20 cellular contexts compared by ENCODE assay signal in the genomic region with DNA sequence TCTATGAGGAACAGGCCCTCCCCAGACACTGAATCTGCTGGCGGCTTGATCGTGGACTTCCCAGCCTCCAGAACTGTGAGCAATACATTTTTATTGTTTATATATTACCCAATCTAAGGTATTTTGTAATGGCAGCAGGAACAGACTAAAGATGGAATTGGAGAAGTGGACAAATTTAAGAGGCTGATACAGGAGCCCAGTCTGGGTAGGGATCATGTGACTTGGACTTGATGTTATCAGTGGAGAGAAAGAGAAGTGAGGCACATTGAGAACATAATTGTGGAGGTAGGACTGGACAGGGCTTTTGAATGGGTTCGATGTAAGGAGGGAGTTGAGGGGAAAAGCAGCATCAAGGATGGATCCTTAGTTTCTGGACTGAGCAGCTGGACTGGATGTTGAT.
"Had no signal": no experiment of that assay in that cellular context is flagged by ENCODE, and none has a peak within 500 bp of the region (broad histone marks: within the 10 kb centered on the region; RNA-seq: fewer than 3 reads in every experiment).

No MANE protein-coding gene starts in this region.

- H3K9me3 ChIP-seq: adrenal gland, ascending aorta, lower lobe of right lung, upper lobe of left lung had no signal

- H3K4me2 ChIP-seq: smooth muscle cell had no signal

- H3K4me3 ChIP-seq: adrenal gland, ascending aorta, lower lobe of right lung, smooth muscle cell, upper lobe of left lung had no signal

- H3K27ac ChIP-seq: adrenal gland, ascending aorta, brain microvascular endothelial cell, lower lobe of right lung, upper lobe of left lung had no signal

- H3K27me3 ChIP-seq: ascending aorta, brain microvascular endothelial cell, upper lobe of left lung had no signal

- H3K4me1 ChIP-seq: lower lobe of right lung had no signal

- H3K36me3 ChIP-seq: adrenal gland, ascending aorta, brain microvascular endothelial cell, lower lobe of right lung, upper lobe of left lung had no signal

- DNase-seq: activated CD4-positive, alpha-beta T cell treated with anti-CD3 and anti-CD28 coated beads for 4 hours; activated CD4-positive, alpha-beta T cell treated with anti-CD3 and anti-CD28 coated beads, Interleukin-2, amount 50 U/mL, for 48 hours; activated CD4-positive, CD25-positive, alpha-beta regulatory T cell; activated CD8-positive, alpha-beta memory T cell treated with anti-CD3 and anti-CD28 coated beads, Interleukin-2, amount 50 U/mL, for 48 hours; activated naive CD4-positive, alpha-beta T cell; activated T-cell treated with anti-CD3 and anti-CD28 coated beads, Interleukin-2, amount 50 U/mL, for 4 hours; adrenal gland; brain microvascular endothelial cell; central memory CD4-positive, alpha-beta T cell; dermis blood vessel endothelial cell; effector CD8-positive, alpha-beta T cell; foreskin melanocyte; lower lobe of right lung; naive thymus-derived CD4-positive, alpha-beta T cell; posterior cingulate gyrus; stimulated activated CD4-positive, alpha-beta T cell treated with anti-CD3 and anti-CD28 coated beads, Interleukin-4, amount 100 ng/mL, for 1 hour; stimulated activated naive CD4-positive, alpha-beta T cell treated with Interleukin-2 at 50 U/mL for 16 hours; upper lobe of left lung had no signal
